ENCODE assay signal across 6 cellular contexts in genomic region chr20:34263468-34263867, GRCh38. TPM values are rescaled to one million over a fixed set of nuclear protein-coding genes. Genes with fewer than 3 reads are reported as not detected.
"Had no signal": no experiment of that assay in that cellular context is flagged by ENCODE, and none has a peak within 500 bp of the region (broad histone marks: within the 10 kb centered on the region; RNA-seq: fewer than 3 reads in every experiment).

No MANE protein-coding gene starts in this region.

RNA-seq across cellular contexts. Expression of gene ASIP, which starts 22.2 kb away (rescaled TPM):
- total RNA-seq: LHCN-M2, MCF 10A, NCI-H460, PC-9, RPMI7951, SJCRH30 had no signal
